ENCODE assay signal across 8 cellular contexts in the genomic region with DNA sequence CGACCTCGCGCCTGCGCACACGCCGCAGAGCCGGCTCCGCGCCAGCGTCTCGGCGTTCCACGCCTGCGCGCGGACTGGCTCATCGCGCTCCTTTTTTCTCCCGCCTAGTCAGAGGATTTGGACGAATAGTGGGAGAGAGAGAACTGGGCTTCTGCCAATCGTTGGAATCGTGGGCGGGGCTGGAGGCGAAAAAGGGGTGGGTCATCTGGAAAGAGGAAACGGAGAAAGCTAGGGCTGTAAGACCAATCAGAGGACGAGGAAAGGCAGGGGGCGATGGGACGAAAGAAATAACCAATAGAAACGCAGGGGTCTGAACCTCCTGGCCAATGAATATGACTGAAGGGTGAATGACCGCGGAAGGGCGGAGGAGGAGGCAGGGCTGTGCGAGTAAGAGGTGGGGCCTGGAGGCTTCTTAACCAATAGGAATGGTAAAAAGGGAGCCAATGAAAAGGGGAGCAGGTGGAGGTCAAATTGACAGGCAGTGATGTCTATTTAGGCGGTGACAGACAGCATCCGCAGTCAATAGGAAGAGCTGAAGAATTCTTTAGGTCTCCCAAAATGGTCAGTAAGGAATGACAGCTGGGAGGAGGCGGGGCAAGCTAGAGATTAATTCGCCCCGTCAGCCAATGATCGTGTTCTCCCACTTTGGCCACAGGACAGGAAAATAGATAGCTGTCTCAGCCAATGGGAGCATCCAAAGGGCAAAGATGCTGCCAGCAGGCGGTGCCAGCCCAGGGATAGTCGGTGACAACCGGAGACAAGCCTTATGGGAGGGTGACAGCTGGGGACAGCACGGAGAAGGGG. TPM values are rescaled to one million over a fixed set of nuclear protein-coding genes. Genes with fewer than 3 reads are reported as not detected.
DNase-seq lines count a peak whose midpoint lies in the region; ATAC-seq, FAIRE-seq and TF ChIP-seq lines count a peak whose summit lies in the region.

Gene TBC1D10B, minus strand, starts transcription at position 51 of the 804 bp plus-strand sequence. CDS start 311 bp downstream, outside the sequence.

- CTCF ChIA-PET in H1 (lab: Charles Lee; ENCODE audit: partially characterized antibody): interaction anchor here (0.6 to 2.3 kb wide), 18 partner anchors 9 to 256 kb away, joined by 3 to 12 read pairs (median 4); partner anchors contain the start of genes CD2BP2, DCTPP1, SEPTIN1 and ZNF48

- no peak within 1 kb of the TSS for H2BK12ac ChIP-seq in H1 (ENCODE audit: low read depth, low read length)

- no peak within 1 kb of the TSS for H3K4ac ChIP-seq in H1 (replicated peaks; ENCODE audit: insufficient read length, low read depth, low read length)

- H2AK5ac ChIP-seq in H1 (ENCODE audit: low read depth, low read length): no peak within 1 kb of the TSS

- peaks cover 8% of the 10 kb centered on the region for H3K79me1 ChIP-seq in H1 (ENCODE audit: low read depth, low read length)

- POLR2A ChIA-PET in H1 (lab: Charles Lee; ENCODE audit: partially characterized antibody): interaction anchor here (0.9 to 6.9 kb wide), 10 partner anchors 12 to 50 kb away, joined by 3 to 79 read pairs (median 4); partner anchors contain the start of genes CD2BP2, SEPTIN1, ZNF48 and ZNF771

- peak within 1 kb of the TSS; percentile 83 to 87 for H3K4me2 ChIP-seq in H1 (ENCODE audit: insufficient read depth in 1 of 2, low read depth in 2 of 2, low read length in 2 of 2)

- no peak within 1 kb of the TSS for H4K91ac ChIP-seq in H1 (replicated peaks; ENCODE audit: insufficient read length, low read length)

- H3K18ac ChIP-seq in H1 (ENCODE audit: extremely low read depth, low read length): no peak within 1 kb of the TSS; the same call in 1 of the 2 replicates

- H3K27ac ChIP-seq in HUES48 (ENCODE audit: low read depth, low read length) (peak within 1 kb of the TSS; percentile 57), H1 (ENCODE audit: low read depth, low read length) (no peak within 1 kb of the TSS)

- no peak within 1 kb of the TSS for H2BK120ac ChIP-seq in H1 (replicated peaks; ENCODE audit: low read depth, low read length)

- TF ChIP-seq CTCF in H1 (IDR thresholded peaks at IDR 0.05; ENCODE audit: control extremely low read depth in 1 of 3, insufficient read depth in 1 of 3, low read depth in 1 of 3, low read length in 3 of 3): peak in 2 of 3 experiments; percentile 25 to 31; a peak in 2 of 4 replicates

- H3K4me3 ChIP-seq in HUES48 (ENCODE audit: low read depth, low read length) (peak within 1 kb of the TSS; percentile 65), NT2/D1 (ENCODE audit: insufficient read length, low read depth) (peak within 1 kb of the TSS; percentile 68), H1 (ENCODE audit: extremely low read depth in 1 of 4, insufficient read depth in 2 of 4, low read depth in 3 of 4, low read length in 4 of 4) (peak within 1 kb of the TSS; percentile 43 to 81 (median 52))

- no peak within 1 kb of the TSS for H2BK5ac ChIP-seq in H1 (ENCODE audit: low read depth, low read length)

- H3K9me3 ChIP-seq in HUES48 (ENCODE audit: control insufficient read depth, insufficient read depth, low read length): no peaks in the 10 kb centered on the region
- no peaks in the 10 kb centered on the region for H3K9me3 ChIP-seq in NT2/D1 (ENCODE audit: insufficient read depth, low read length)
- no peaks in the 10 kb centered on the region for H3K9me3 ChIP-seq in H1 (ENCODE audit: insufficient read depth in 2 of 2, low read depth in 1 of 2, low read length in 1 of 2)

- H3K4me1 ChIP-seq in HUES48 (ENCODE audit: control insufficient read depth, insufficient read depth, low read length) (peaks cover 11% of the 10 kb centered on the region; the same call in 1 of the 2 replicates), NT2/D1 (ENCODE audit: insufficient read depth, insufficient read length) (peaks cover 21% of the 10 kb centered on the region), H1 (replicated peaks in 1 of 4; ENCODE audit: control insufficient read depth in 3 of 4, insufficient read depth in 4 of 4, low read length in 3 of 4) (peaks cover 0 to 17% (median 11%) of the 10 kb centered on the region in 4 experiments; a peak in 6 of 7 replicates)

- no peak for TF ChIP-seq RAD21 in H1 (IDR thresholded peaks at IDR 0.05 in 1 of 2, conservative IDR thresholded peaks at IDR 0.05 in 1 of 2; ENCODE audit: low read depth in 2 of 2, low read length in 2 of 2)

- DNase-seq in COLO668 (lab: John Stamatoyannopoulos, UW; ENCODE audit: unreplicated experiment) (peak; percentile 99), NT2/D1 (ENCODE audit: low read depth, low spot score) (peak; percentile 99), H1 (ENCODE audit: low read depth in 1 of 2, low spot score in 2 of 2) (peak; percentile 97 to 100), medulla oblongata (ENCODE audit: extremely low spot score) (peak; percentile 100)
- DNase-seq in activated CD8-positive, alpha-beta memory T cell treated with anti-CD3 and anti-CD28 coated beads, Interleukin-2, amount 50 U/mL, for 1 hour (ENCODE audit: extremely low read depth): peak; percentile 99
- DNase-seq in stimulated activated CD4-positive, alpha-beta T cell treated with anti-CD3 and anti-CD28 coated beads, TNF-alpha, amount 100 ng/mL, for 48 hours (ENCODE audit: low read depth in 3 of 3): peak; percentile 98 to 99 (median 99)

- peaks cover 5% of the 10 kb centered on the region; the same call in 1 of the 2 replicates for H3K36me3 ChIP-seq in HUES48 (ENCODE audit: control insufficient read depth, insufficient read depth, low read length)
- H3K36me3 ChIP-seq in NT2/D1 (ENCODE audit: insufficient read depth, insufficient read length, low read length): peaks cover 16% of the 10 kb centered on the region
- H3K36me3 ChIP-seq in H1 (ENCODE audit: control insufficient read depth in 2 of 4, insufficient read depth in 4 of 4, low read length in 3 of 4): no peaks in the 10 kb centered on the region

- no peak within 1 kb of the TSS for H2BK15ac ChIP-seq in H1 (ENCODE audit: low read length)

- H3K27me3 ChIP-seq in HUES48 (ENCODE audit: control insufficient read depth, insufficient read depth, low read length) (no peaks in the 10 kb centered on the region), NT2/D1 (ENCODE audit: insufficient read depth, insufficient read length) (no peaks in the 10 kb centered on the region), H1 (replicated peaks in 1 of 4; ENCODE audit: control insufficient read depth in 3 of 4, extremely low read depth in 1 of 4, insufficient read depth in 3 of 4, low read length in 3 of 4) (no peaks in the 10 kb centered on the region)

- H3K56ac ChIP-seq in H1 (replicated peaks; ENCODE audit: insufficient read length, low read depth, low read length): no peak within 1 kb of the TSS

- H3K23ac ChIP-seq in H1 (ENCODE audit: insufficient read length): no peak within 1 kb of the TSS

- TF ChIP-seq EP300 in H1 (IDR thresholded peaks at IDR 0.05; ENCODE audit: borderline replicate concordance in 1 of 2, low read depth in 2 of 2, low read length in 2 of 2): no peak

- H2AFZ ChIP-seq in H1 (ENCODE audit: low read length): no peak within 1 kb of the TSS

- 1% methylated on average over 34 of the region's 43 CpGs; no CpG with 5 or more reads in 1 of the 2 experiments for WGBS in H1 (ENCODE audit: extremely low coverage in 1 of 2, insufficient coverage in 1 of 2, insufficient read length in 1 of 2, insufficient replicate concordance in 2 of 2, low coverage in 1 of 2, low lambda C conversion rate in 2 of 2, missing lambda C conversion rate in 1 of 2), 2 experiments

- no peak for TF ChIP-seq POLR2A in H1 (IDR thresholded peaks at IDR 0.05; ENCODE audit: control extremely low read depth in 1 of 2, low read depth in 2 of 2, low read length in 2 of 2)

- no peak within 1 kb of the TSS for H4K5ac ChIP-seq in H1 (ENCODE audit: insufficient read length, low read depth, low read length)

- H4K8ac ChIP-seq in H1 (ENCODE audit: extremely low read depth, insufficient read depth, low read length): peak within 1 kb of the TSS; percentile 1; the same call in 1 of the 2 replicates

- peaks cover 1 to 16% of the 10 kb centered on the region in 2 experiments for H4K20me1 ChIP-seq in H1 (replicated peaks in 1 of 2; ENCODE audit: control insufficient read depth in 1 of 2, insufficient read depth in 2 of 2, low read length in 2 of 2)

- no peak within 1 kb of the TSS for H2BK20ac ChIP-seq in H1 (ENCODE audit: low read length)

- ATAC-seq in GM21423 (IDR thresholded peaks at IDR 0.05; ENCODE audit: unreplicated experiment): peak; percentile 76

- H3K79me2 ChIP-seq in H1 (ENCODE audit: control insufficient read depth in 1 of 2, insufficient read depth in 2 of 2, low read length in 2 of 2): peaks cover 0 to 29% of the 10 kb centered on the region in 2 experiments; a peak in 2 of 4 replicates

- H3K14ac ChIP-seq in H1 (ENCODE audit: insufficient read length): no peak within 1 kb of the TSS

- H3K9ac ChIP-seq in HUES48 (ENCODE audit: low read depth, low read length) (no peak within 1 kb of the TSS; the same call in 1 of the 2 replicates), NT2/D1 (ENCODE audit: insufficient read length, low read depth) (peak within 1 kb of the TSS; percentile 91), H1 (replicated peaks in 1 of 4; ENCODE audit: extremely low read depth in 1 of 4, low read depth in 3 of 4, low read length in 3 of 4) (no peak within 1 kb of the TSS; a peak in 2 of 7 replicates)

- peak; percentile 99 for FAIRE-seq in H1 (lab: Jason Lieb, UNC)

- H3K23me2 ChIP-seq in H1 (ENCODE audit: low read depth, low read length): peaks cover 10% of the 10 kb centered on the region; the same call in 1 of the 2 replicates

TF ChIP-seq in H1, 55 proteins besides CTCF, POLR2A, EP300 and RAD21 (continues in another document):
- TF ChIP-seq ATF3 (IDR thresholded peaks at IDR 0.05; ENCODE audit: insufficient read depth, low read depth, low read length) (no peak), SP2 (IDR thresholded peaks at IDR 0.05; ENCODE audit: low read length) (peak; percentile 72), SRF (IDR thresholded peaks at IDR 0.05; ENCODE audit: low read depth, low read length) (peak; percentile 76), PHF8 (conservative IDR thresholded peaks at IDR 0.05; ENCODE audit: low read depth, low read length) (0 out of 2 replicates have a peak, but pooled peaks have one; percentile 35), NRF1 (IDR thresholded peaks at IDR 0.05; ENCODE audit: low read depth, low read length) (peak; percentile 89), CHD2 (IDR thresholded peaks at IDR 0.05; ENCODE audit: low read length) (peak; percentile 89)

RNA-seq across cellular contexts. Expression of gene TBC1D10B, which starts in this region (rescaled TPM):
- 28.6 and 29.4 TPM in 2 replicates for total RNA-seq in H1 (2021; fragmentation: NEBNext Ultra II Directional; extraction: Animal tissue kit (Norgen Biotek cat#: 25700))
- polyA plus RNA-seq in H1 (2011; rRNA removed): 15.4 and 22.1 TPM in 2 replicates
- polyA plus RNA-seq in H1 (2011; cell fraction: cytosol; rRNA removed): 14.2 TPM
- polyA plus RNA-seq in H1 (2011; cell fraction: nucleus; rRNA removed): 23.6 TPM
- 23.8 to 27.5 TPM (median 24.9 TPM) in 4 replicates for polyA plus RNA-seq in H1 (2012, experiment 1 of 2)
- 24.2 TPM for polyA plus RNA-seq in H1 (2012, experiment 2 of 2)
- 15.4 TPM for polyA plus RNA-seq in H1 (2013, experiment 1 of 2)
- 14.1 TPM for polyA plus RNA-seq in H1 (2013, experiment 2 of 2)
- polyA minus RNA-seq in H1 (2011; rRNA and poly(A)+ RNA removed): 10.9 and 17.3 TPM in 2 replicates
- 14.0 TPM for polyA minus RNA-seq in H1 (2011; cell fraction: cytosol; rRNA and poly(A)+ RNA removed)
- polyA minus RNA-seq in H1 (2011; cell fraction: nucleus; rRNA and poly(A)+ RNA removed): 11.5 TPM
